Comparison of ENCODE assay signal across 15 cellular contexts in genomic region chr3:123774474-123774873, GRCh38.
"Had no signal": no experiment of that assay in that cellular context is flagged by ENCODE, and none has a peak within 500 bp of the region (broad histone marks: within the 10 kb centered on the region; RNA-seq: fewer than 3 reads in every experiment).

No MANE protein-coding gene starts in this region.

- H3K4me3 ChIP-seq: heart right ventricle, skin epidermis, thyroid gland had no signal

- H3K9me3 ChIP-seq: heart right ventricle, thyroid gland had no signal

- H3K36me3 ChIP-seq: heart right ventricle, thyroid gland had no signal

- DNase-seq: activated B cell treated with CpG ODN at 0.5 μM for 24 hours; activated CD4-positive, alpha-beta memory T cell treated with anti-CD3 and anti-CD28 coated beads, Interleukin-2, amount 10 ng/mL, durations not matched to agents 7 days and 5 days; activated CD4-positive, alpha-beta T cell treated with anti-CD3 and anti-CD28 coated beads for 48 hours; activated CD8-positive, alpha-beta memory T cell treated with anti-CD3 and anti-CD28 coated beads, Interleukin-2, amount 10 ng/mL, durations not matched to agents 7 days and 5 days; activated naive CD4-positive, alpha-beta T cell; activated naive CD8-positive, alpha-beta T cell treated with anti-CD3 and anti-CD28 coated beads for 36 hours; erythroblast; heart right ventricle; stimulated activated CD4-positive, alpha-beta T cell treated with anti-CD3 and anti-CD28 coated beads, Interleukin-2, amount 100 ng/mL, for 48 hours; stimulated activated naive CD8-positive, alpha-beta T cell treated with anti-CD3 and anti-CD28 coated beads, Interleukin-15, amount 100 ng/mL, for 72 hours; T-helper 1 cell; T-helper 9 cell; thyroid gland had no signal

- H3K4me1 ChIP-seq: heart right ventricle, thyroid gland had no signal

- H3K27me3 ChIP-seq: heart right ventricle, thyroid gland had no signal

- H3K27ac ChIP-seq: heart right ventricle, thyroid gland had no signal

- ATAC-seq: activated CD8-positive, alpha-beta memory T cell treated with anti-CD3 and anti-CD28 coated beads, Interleukin-2, amount 10 ng/mL, durations not matched to agents 7 days and 5 days; activated T-helper 17 cell treated with anti-CD3 and anti-CD28 coated beads, Interleukin-2, amount 50 U/mL, for 72 hours; heart right ventricle; stimulated activated naive CD8-positive, alpha-beta T cell treated with anti-CD3 and anti-CD28 coated beads, Interleukin-15, amount 100 ng/mL, for 72 hours had no signal
